Comparison of ENCODE assay signal across 1 cellular context in the genomic region with DNA sequence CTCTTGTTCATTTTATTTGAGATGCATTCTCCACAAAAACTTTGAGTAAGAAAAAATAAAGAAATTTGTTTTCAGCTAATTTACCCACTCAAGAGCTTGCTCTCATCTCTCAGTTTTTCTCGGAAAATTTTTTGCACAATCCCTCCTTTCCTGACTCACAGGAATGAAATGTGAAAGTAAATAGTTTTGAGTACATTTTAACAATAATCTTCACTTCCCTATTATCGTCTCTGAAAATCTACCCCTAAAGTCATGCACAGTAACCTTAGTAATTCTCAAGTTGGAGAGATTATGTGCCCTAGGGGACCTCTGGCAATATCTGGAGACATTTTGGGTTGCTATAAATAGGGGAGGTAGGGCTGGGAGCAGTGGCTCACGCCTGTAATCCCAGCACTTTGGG.
TF ChIP-seq lines count a peak whose summit lies in the region.

No MANE protein-coding gene starts in this region.

TF ChIP-seq in GM23338, 12 proteins besides CTCF, POLR2A, EP300 and RAD21 (continued from another document):
- TF ChIP-seq, protein P1, sequence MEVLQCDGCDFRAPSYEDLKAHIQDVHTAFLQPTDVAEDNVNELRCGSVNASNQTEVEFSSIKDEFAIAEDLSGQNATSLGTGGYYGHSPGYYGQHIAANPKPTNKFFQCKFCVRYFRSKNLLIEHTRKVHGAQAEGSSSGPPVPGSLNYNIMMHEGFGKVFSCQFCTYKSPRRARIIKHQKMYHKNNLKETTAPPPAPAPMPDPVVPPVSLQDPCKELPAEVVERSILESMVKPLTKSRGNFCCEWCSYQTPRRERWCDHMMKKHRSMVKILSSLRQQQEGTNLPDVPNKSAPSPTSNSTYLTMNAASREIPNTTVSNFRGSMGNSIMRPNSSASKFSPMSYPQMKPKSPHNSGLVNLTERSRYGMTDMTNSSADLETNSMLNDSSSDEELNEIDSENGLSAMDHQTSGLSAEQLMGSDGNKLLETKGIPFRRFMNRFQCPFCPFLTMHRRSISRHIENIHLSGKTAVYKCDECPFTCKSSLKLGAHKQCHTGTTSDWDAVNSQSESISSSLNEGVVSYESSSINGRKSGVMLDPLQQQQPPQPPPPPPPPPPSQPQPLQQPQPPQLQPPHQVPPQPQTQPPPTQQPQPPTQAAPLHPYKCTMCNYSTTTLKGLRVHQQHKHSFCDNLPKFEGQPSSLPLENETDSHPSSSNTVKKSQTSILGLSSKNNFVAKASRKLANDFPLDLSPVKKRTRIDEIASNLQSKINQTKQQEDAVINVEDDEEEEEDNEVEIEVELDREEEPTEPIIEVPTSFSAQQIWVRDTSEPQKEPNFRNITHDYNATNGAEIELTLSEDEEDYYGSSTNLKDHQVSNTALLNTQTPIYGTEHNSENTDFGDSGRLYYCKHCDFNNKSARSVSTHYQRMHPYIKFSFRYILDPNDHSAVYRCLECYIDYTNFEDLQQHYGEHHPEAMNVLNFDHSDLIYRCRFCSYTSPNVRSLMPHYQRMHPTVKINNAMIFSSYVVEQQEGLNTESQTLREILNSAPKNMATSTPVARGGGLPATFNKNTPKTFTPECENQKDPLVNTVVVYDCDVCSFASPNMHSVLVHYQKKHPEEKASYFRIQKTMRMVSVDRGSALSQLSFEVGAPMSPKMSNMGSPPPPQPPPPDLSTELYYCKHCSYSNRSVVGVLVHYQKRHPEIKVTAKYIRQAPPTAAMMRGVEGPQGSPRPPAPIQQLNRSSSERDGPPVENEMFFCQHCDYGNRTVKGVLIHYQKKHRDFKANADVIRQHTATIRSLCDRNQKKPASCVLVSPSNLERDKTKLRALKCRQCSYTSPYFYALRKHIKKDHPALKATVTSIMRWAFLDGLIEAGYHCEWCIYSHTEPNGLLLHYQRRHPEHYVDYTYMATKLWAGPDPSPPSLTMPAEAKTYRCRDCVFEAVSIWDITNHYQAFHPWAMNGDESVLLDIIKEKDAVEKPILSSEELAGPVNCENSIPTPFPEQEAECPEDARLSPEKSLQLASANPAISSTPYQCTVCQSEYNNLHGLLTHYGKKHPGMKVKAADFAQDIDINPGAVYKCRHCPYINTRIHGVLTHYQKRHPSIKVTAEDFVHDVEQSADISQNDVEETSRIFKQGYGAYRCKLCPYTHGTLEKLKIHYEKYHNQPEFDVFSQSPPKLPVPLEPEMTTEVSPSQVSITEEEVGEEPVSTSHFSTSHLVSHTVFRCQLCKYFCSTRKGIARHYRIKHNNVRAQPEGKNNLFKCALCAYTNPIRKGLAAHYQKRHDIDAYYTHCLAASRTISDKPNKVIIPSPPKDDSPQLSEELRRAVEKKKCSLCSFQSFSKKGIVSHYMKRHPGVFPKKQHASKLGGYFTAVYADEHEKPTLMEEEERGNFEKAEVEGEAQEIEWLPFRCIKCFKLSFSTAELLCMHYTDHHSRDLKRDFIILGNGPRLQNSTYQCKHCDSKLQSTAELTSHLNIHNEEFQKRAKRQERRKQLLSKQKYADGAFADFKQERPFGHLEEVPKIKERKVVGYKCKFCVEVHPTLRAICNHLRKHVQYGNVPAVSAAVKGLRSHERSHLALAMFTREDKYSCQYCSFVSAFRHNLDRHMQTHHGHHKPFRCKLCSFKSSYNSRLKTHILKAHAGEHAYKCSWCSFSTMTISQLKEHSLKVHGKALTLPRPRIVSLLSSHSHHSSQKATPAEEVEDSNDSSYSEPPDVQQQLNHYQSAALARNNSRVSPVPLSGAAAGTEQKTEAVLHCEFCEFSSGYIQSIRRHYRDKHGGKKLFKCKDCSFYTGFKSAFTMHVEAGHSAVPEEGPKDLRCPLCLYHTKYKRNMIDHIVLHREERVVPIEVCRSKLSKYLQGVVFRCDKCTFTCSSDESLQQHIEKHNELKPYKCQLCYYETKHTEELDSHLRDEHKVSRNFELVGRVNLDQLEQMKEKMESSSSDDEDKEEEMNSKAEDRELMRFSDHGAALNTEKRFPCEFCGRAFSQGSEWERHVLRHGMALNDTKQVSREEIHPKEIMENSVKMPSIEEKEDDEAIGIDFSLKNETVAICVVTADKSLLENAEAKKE (CRISPR knock-in tag; IDR thresholded peaks at IDR 0.05): no peak
- no peak for TF ChIP-seq ETS1 (IDR thresholded peaks at IDR 0.05)
- no peak for TF ChIP-seq ZNF114 (CRISPR knock-in tag; IDR thresholded peaks at IDR 0.05)
- no peak for TF ChIP-seq EZH2phosphoT487 (IDR thresholded peaks at IDR 0.05; ENCODE audit: unreplicated experiment)
- TF ChIP-seq EZH2 (IDR thresholded peaks at IDR 0.05; ENCODE audit: low read depth, unreplicated experiment): no peak
- TF ChIP-seq NANOG (IDR thresholded peaks at IDR 0.05; ENCODE audit: borderline replicate concordance): no peak
- no peak for TF ChIP-seq JUNB (IDR thresholded peaks at IDR 0.05; ENCODE audit: unreplicated experiment)
- no peak for TF ChIP-seq CREB1 (CRISPR knock-in tag; IDR thresholded peaks at IDR 0.05; ENCODE audit: low read depth)
- TF ChIP-seq STAT1 (IDR thresholded peaks at IDR 0.05; ENCODE audit: unreplicated experiment): no peak
